ENCODE assay signal across 23 cellular contexts in genomic region chr5:131211669-131212068, GRCh38. TPM values are rescaled to one million over a fixed set of nuclear protein-coding genes. Genes with fewer than 3 reads are reported as not detected.
DNase-seq lines count a peak whose midpoint lies in the region; ATAC-seq and TF ChIP-seq lines count a peak whose summit lies in the region.
"Had no signal": no experiment of that assay in that cellular context is flagged by ENCODE, and none has a peak within 500 bp of the region (broad histone marks: within the 10 kb centered on the region; RNA-seq: fewer than 3 reads in every experiment).

No MANE protein-coding gene starts in this region.

- no peak overlapping the region for H3K4me3 Mint-ChIP-seq in CD4-positive, alpha-beta T cell
- H3K4me3 Mint-ChIP-seq in T-cell: no peak overlapping the region
- peak overlapping the region; percentile 79 to 98 (median 93) for H3K4me3 Mint-ChIP-seq in naive B cell
- H3K4me3 Mint-ChIP-seq: endodermal cell, type B pancreatic cell had no signal

- intact Hi-C loops in CD4-positive, alpha-beta T cell (cut with DNase I, micrococcal nuclease): loop anchor here in 1 of 2 experiments (5.0 kb wide), 1 partner anchor 36 kb away; no protein-coding TSS in a partner anchor
- intact Hi-C loops in sigmoid colon (cut with DNase I): no loop called here

- H3K36me3 ChIP-seq in gastroesophageal sphincter (no peaks in the 10 kb centered on the region), sigmoid colon (no peaks in the 10 kb centered on the region)
- H3K36me3 ChIP-seq: esophagus squamous epithelium had no signal

- no peak for DNase-seq in CD4-positive, alpha-beta T cell
- no peak for DNase-seq in T-cell
- no peak for DNase-seq in naive B cell
- no peak for DNase-seq in NCI-H1105 treated with DMSO at 0.1 percent for 48 hours (lab: John Stamatoyannopoulos, UW)
- no peak for DNase-seq in sigmoid colon
- no peak for DNase-seq in hypothalamus (lab: John Stamatoyannopoulos, UW)
- DNase-seq: activated CD4-positive, alpha-beta T cell treated with anti-CD3 and anti-CD28 coated beads for 36 hours; activated CD8-positive, alpha-beta memory T cell treated with anti-CD3 and anti-CD28 coated beads, Interleukin-2, amount 10 ng/mL, durations not matched to agents 7 days and 5 days; activated effector memory CD4-positive, alpha-beta T cell treated with Interleukin-2 at 50 U/mL for 16 hours; EL; endodermal cell; esophagus squamous epithelium; left colon; mesenchymal stem cell; NCI-H1048; NCI-H2029; NCI-H226; NCI-H774; stimulated activated CD4-positive, alpha-beta T cell treated with anti-CD3 and anti-CD28 coated beads, Interleukin-4, amount 100 ng/mL, for 4 hours had no signal

- POLR2A ChIA-PET in CD4-positive, alpha-beta T cell (lab: Charles Lee): interaction anchor here (0.6 to 4.3 kb wide), 2 partner anchors 53 to 58 kb away, joined by 3 to 54 read pairs; partner anchors contain the start of gene CDC42SE2
- POLR2A ChIA-PET in T-cell (lab: Charles Lee): interaction anchor here (0.6 to 1.1 kb wide), 2 partner anchors 24 to 52 kb away, joined by 3 to 4 read pairs; no protein-coding TSS in a partner anchor

- H3K4me3 ChIP-seq in GM08714 (ENCODE audit: low read length) (peak overlapping the region; percentile 65), gastroesophageal sphincter (no peak overlapping the region), sigmoid colon (no peak overlapping the region)
- H3K4me3 ChIP-seq: esophagus squamous epithelium had no signal

- peaks cover 66% of the 10 kb centered on the region for H3K4me1 Mint-ChIP-seq in CD4-positive, alpha-beta T cell (ENCODE audit: low read depth)
- H3K4me1 Mint-ChIP-seq in T-cell: peaks cover 57 to 67% (median 58%) of the 10 kb centered on the region in 3 donors
- H3K4me1 Mint-ChIP-seq in naive B cell: peaks cover 48 to 66% (median 61%) of the 10 kb centered on the region in 3 donors

- no peak for TF ChIP-seq CTCF in CD4-positive, alpha-beta T cell (IDR thresholded peaks at IDR 0.05)
- TF ChIP-seq CTCF in gastroesophageal sphincter (IDR thresholded peaks at IDR 0.05) (no peak), sigmoid colon (IDR thresholded peaks at IDR 0.05) (no peak)

- TF ChIP-seq EP300 in gastroesophageal sphincter (IDR thresholded peaks at IDR 0.05): no peak
- TF ChIP-seq EP300 in sigmoid colon (IDR thresholded peaks at IDR 0.05): no peak

- no peaks in the 10 kb centered on the region for H3K27me3 ChIP-seq in CD4-positive, alpha-beta T cell (ENCODE audit: control insufficient read depth, insufficient read depth, low read length)
- H3K27me3 ChIP-seq in gastroesophageal sphincter (no peaks in the 10 kb centered on the region), sigmoid colon (no peaks in the 10 kb centered on the region)
- H3K27me3 ChIP-seq: esophagus squamous epithelium had no signal

- WGBS in gastroesophageal sphincter (ENCODE audit: low coverage in 1 of 2), 2 donors: 95 to 100% methylated on average over 1 to 4 of the region's 5 CpGs
- 93 to 96% methylated on average over 5 of the region's 5 CpGs for WGBS in sigmoid colon, 2 donors

- no peak for TF ChIP-seq POLR2A in gastroesophageal sphincter (IDR thresholded peaks at IDR 0.05)
- TF ChIP-seq POLR2A in sigmoid colon (IDR thresholded peaks at IDR 0.05): no peak

- no peak overlapping the region for H3K27ac ChIP-seq in CD4-positive, alpha-beta T cell (ENCODE audit: low read depth, low read length)
- H3K27ac ChIP-seq in gastroesophageal sphincter (no peak overlapping the region), sigmoid colon (no peak overlapping the region)
- H3K27ac ChIP-seq: esophagus squamous epithelium had no signal

- CTCF ChIA-PET in CD4-positive, alpha-beta T cell (lab: Charles Lee): interaction anchor here (0.6 kb wide), 1 partner anchor 715 kb away, joined by 3 read pairs; no protein-coding TSS in a partner anchor
- CTCF ChIA-PET in T-cell (lab: Charles Lee): interaction anchor here in 1 of 2 donors (0.6 kb wide), 1 partner anchor 158 kb away, joined by 3 read pairs; no protein-coding TSS in a partner anchor

- no peaks in the 10 kb centered on the region for H3K36me3 Mint-ChIP-seq in CD4-positive, alpha-beta T cell (ENCODE audit: low read depth)
- H3K36me3 Mint-ChIP-seq in T-cell: no peaks in the 10 kb centered on the region
- H3K36me3 Mint-ChIP-seq in naive B cell: peaks cover 6 to 8% of the 10 kb centered on the region in 2 donors
- H3K36me3 Mint-ChIP-seq: type B pancreatic cell had no signal

- H3K27ac Mint-ChIP-seq in CD4-positive, alpha-beta T cell: peak overlapping the region; percentile 96
- H3K27ac Mint-ChIP-seq in T-cell (peak overlapping the region; percentile 77 to 96), naive B cell (peak overlapping the region; percentile 96 to 99 (median 98))
- H3K27ac Mint-ChIP-seq: endodermal cell, type B pancreatic cell had no signal

- H3K27me3 Mint-ChIP-seq in CD4-positive, alpha-beta T cell: no peaks in the 10 kb centered on the region
- H3K27me3 Mint-ChIP-seq in T-cell (no peaks in the 10 kb centered on the region), naive B cell (no peaks in the 10 kb centered on the region)
- H3K27me3 Mint-ChIP-seq: activated CD4-positive, alpha-beta T cell treated with anti-CD3 and anti-CD28 coated beads for 36 hours; activated CD8-positive, alpha-beta memory T cell treated with anti-CD3 and anti-CD28 coated beads, Interleukin-2, amount 10 ng/mL, durations not matched to agents 7 days and 5 days; type B pancreatic cell had no signal

- H3K9me3 ChIP-seq in CD4-positive, alpha-beta T cell (ENCODE audit: control insufficient read depth, low read length): no peaks in the 10 kb centered on the region
- H3K9me3 ChIP-seq in gastroesophageal sphincter (no peaks in the 10 kb centered on the region), sigmoid colon (no peaks in the 10 kb centered on the region)
- H3K9me3 ChIP-seq: esophagus squamous epithelium had no signal

- no peaks in the 10 kb centered on the region for H3K9me3 Mint-ChIP-seq in CD4-positive, alpha-beta T cell
- H3K9me3 Mint-ChIP-seq in T-cell (no peaks in the 10 kb centered on the region), naive B cell (no peaks in the 10 kb centered on the region)
- H3K9me3 Mint-ChIP-seq: endodermal cell, type B pancreatic cell had no signal

- no peak for ATAC-seq in CD4-positive, alpha-beta T cell (ENCODE audit: poor library complexity)
- no peak for ATAC-seq in T-cell (replicated peaks in 1 of 4)
- ATAC-seq in naive B cell (ENCODE audit: low read depth in 2 of 2): no peak
- ATAC-seq in gastroesophageal sphincter: no peak
- ATAC-seq: activated CD4-positive, alpha-beta T cell treated with anti-CD3 and anti-CD28 coated beads for 36 hours; activated CD8-positive, alpha-beta memory T cell treated with anti-CD3 and anti-CD28 coated beads, Interleukin-2, amount 10 ng/mL, durations not matched to agents 7 days and 5 days; left colon; Right ventricle myocardium inferior had no signal

- H3K4me1 ChIP-seq in gastroesophageal sphincter (peaks cover 0 to 13% (median 0%) of the 10 kb centered on the region in 3 donors), sigmoid colon (no peaks in the 10 kb centered on the region)

RNA-seq across cellular contexts. Expression of gene LYRM7, which starts 40.9 kb away (rescaled TPM):
- 10 to 100 TPM in 1 of 2 experiments, 1 to 10 TPM in 1; 8.3 to 11.9 TPM for total RNA-seq in CD4-positive, alpha-beta T cell
- total RNA-seq in T-cell (10 to 100 TPM in 3 of 5 donors, 1 to 10 TPM in 2; 7.5 to 17.0 (median 12.9) TPM), gastroesophageal sphincter (10 to 100 TPM in 3 of 4 donors, 1 to 10 TPM in 1; 5.5 to 36.7 (median 13.2) TPM), sigmoid colon (10 to 100 TPM in 1 of 4 donors, 1 to 10 TPM in 3; 6.4 to 10.7 (median 9.0) TPM)
- polyA plus RNA-seq in naive B cell (ENCODE audit: low read depth in 6 of 6) (10 to 100 TPM in 3 of 6 donors, 1 to 10 TPM in 3; 5.8 to 11.4 (median 9.6) TPM), sigmoid colon (10 to 100 TPM in 1 of 3 donors, 1 to 10 TPM in 2; 5.7 to 11.8 (median 8.4) TPM)

RNA-seq across cellular contexts. Expression of gene HINT1, which starts 46.6 kb away (rescaled TPM):
- 100 to 1,000 TPM; 257 to 263 TPM for total RNA-seq in CD4-positive, alpha-beta T cell
- total RNA-seq in T-cell: 100 to 1,000 TPM; 204 to 240 (median 238) TPM
- polyA plus RNA-seq in naive B cell (ENCODE audit: low read depth in 6 of 6): 100 to 1,000 TPM; 346 to 502 (median 420) TPM
- total RNA-seq in gastroesophageal sphincter: 100 to 1,000 TPM; 120 to 239 (median 209) TPM
- total RNA-seq in sigmoid colon: 100 to 1,000 TPM; 135 to 261 (median 251) TPM
- polyA plus RNA-seq in sigmoid colon: 100 to 1,000 TPM; 561 to 852 (median 744) TPM

RNA-seq across cellular contexts. Expression of gene CDC42SE2, which starts 52.2 kb away (rescaled TPM):
- total RNA-seq in CD4-positive, alpha-beta T cell: 100 to 1,000 TPM; 218 to 230 TPM
- total RNA-seq in T-cell (100 to 1,000 TPM; 229 to 259 (median 238) TPM), gastroesophageal sphincter (10 to 100 TPM; 25.2 to 38.7 (median 30.1) TPM), sigmoid colon (10 to 100 TPM; 24.1 to 33.2 (median 28.6) TPM)
- polyA plus RNA-seq in naive B cell (ENCODE audit: low read depth in 6 of 6) (100 to 1,000 TPM; 168 to 314 (median 243) TPM), sigmoid colon (100 to 1,000 TPM in 1 of 3 donors, 10 to 100 TPM in 2; 67.1 to 109 (median 74.5) TPM)

Comparison
In these comparisons a context has a peak if more than half of its experiments do, and no peak if none do; other contexts are left out.
1. H3K4me3 Mint-ChIP-seq: peak in naive B cell (8 of 8); none in CD4-positive, alpha-beta T cell (single experiment) and T-cell (0 of 3).
2. RNA of gene CDC42SE2, which starts 52.2 kb away (total RNA-seq): 229 to 259 TPM in T-cell and 218 to 230 TPM in CD4-positive, alpha-beta T cell; 24.1 to 33.2 TPM in sigmoid colon and 25.2 to 38.7 TPM in gastroesophageal sphincter; every median in the first group is over 4 times any median in the second.
3. Peak in every context shown above with its lines, with median percentiles within 50 percentile points of each other: H3K27ac Mint-ChIP-seq.